9 cellular contexts compared by ENCODE assay signal in the genomic region with DNA sequence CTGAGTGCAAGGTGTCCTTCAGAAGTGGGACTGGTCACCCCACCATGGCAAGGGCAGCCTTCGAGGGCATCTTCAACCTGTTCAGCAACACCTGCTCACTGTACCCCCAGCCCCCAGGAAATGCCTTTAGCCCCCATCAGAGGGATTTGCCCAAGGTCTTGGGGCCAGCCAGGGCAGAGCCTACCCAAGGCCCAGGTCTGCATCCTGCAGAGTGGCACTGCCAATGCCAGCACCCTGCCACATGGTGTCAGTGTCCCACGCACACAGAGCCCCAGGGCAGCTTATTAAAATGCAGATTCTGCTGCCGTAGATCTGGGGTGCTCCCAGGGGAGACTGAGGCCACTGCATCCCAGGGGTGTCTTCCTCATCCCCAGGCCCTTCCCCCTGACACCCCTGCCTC.
DNase-seq lines count a peak whose midpoint lies in the region; TF ChIP-seq lines count a peak whose summit lies in the region.
"Had no signal": no experiment of that assay in that cellular context is flagged by ENCODE, and none has a peak within 500 bp of the region (broad histone marks: within the 10 kb centered on the region; RNA-seq: fewer than 3 reads in every experiment).

No MANE protein-coding gene starts in this region.

- H3K36me3 ChIP-seq in colonic mucosa, result no peaks in the 10 kb centered on the region
- no peaks in the 10 kb centered on the region for H3K36me3 ChIP-seq in CD8-positive, alpha-beta memory T cell (ENCODE audit: insufficient read depth, low read length)

- no peak overlapping the region for H3K27ac Mint-ChIP-seq in activated CD4-positive, alpha-beta T cell treated with anti-CD3 and anti-CD28 coated beads, Interleukin-2, amount 10 ng/mL, durations not matched to agents 24 days and 14 days
- no peak overlapping the region for H3K27ac Mint-ChIP-seq in endothelial cell (ENCODE audit: unreplicated experiment)
- peak overlapping the region in 2 of 8 donors; percentile 58 to 60 for H3K27ac Mint-ChIP-seq in CD8-positive, alpha-beta memory T cell

- H3K9me3 Mint-ChIP-seq in activated CD4-positive, alpha-beta T cell treated with anti-CD3 and anti-CD28 coated beads, Interleukin-2, amount 10 ng/mL, durations not matched to agents 24 days and 14 days, result no peaks in the 10 kb centered on the region
- no peaks in the 10 kb centered on the region for H3K9me3 Mint-ChIP-seq in endothelial cell (ENCODE audit: unreplicated experiment)
- peaks cover 0 to 2% (median 0%) of the 10 kb centered on the region in 5 donors for H3K9me3 Mint-ChIP-seq in CD8-positive, alpha-beta memory T cell

- H3K4me3 Mint-ChIP-seq in activated CD4-positive, alpha-beta T cell treated with anti-CD3 and anti-CD28 coated beads, Interleukin-2, amount 10 ng/mL, durations not matched to agents 24 days and 14 days, result no peak overlapping the region
- no peak overlapping the region for H3K4me3 Mint-ChIP-seq in endothelial cell (ENCODE audit: unreplicated experiment)
- no peak overlapping the region for H3K4me3 Mint-ChIP-seq in CD8-positive, alpha-beta memory T cell

- intact Hi-C loops in activated CD4-positive, alpha-beta T cell treated with anti-CD3 and anti-CD28 coated beads, Interleukin-2, amount 10 ng/mL, durations not matched to agents 24 days and 14 days (cut with micrococcal nuclease), result no loop called here
- intact Hi-C loops in colonic mucosa (cut with DNase I), result no loop called here

- no peaks in the 10 kb centered on the region for H3K4me1 Mint-ChIP-seq in activated CD4-positive, alpha-beta T cell treated with anti-CD3 and anti-CD28 coated beads, Interleukin-2, amount 10 ng/mL, durations not matched to agents 24 days and 14 days
- H3K4me1 Mint-ChIP-seq in endothelial cell (ENCODE audit: unreplicated experiment), result no peaks in the 10 kb centered on the region
- H3K4me1 Mint-ChIP-seq in CD8-positive, alpha-beta memory T cell, result peaks cover 0 to 16% (median 8%) of the 10 kb centered on the region in 3 donors

- CTCF ChIA-PET in CD8-positive, alpha-beta memory T cell (lab: Charles Lee), result no interaction called here

- no peak overlapping the region for H3K9ac ChIP-seq in colonic mucosa (ENCODE audit: low read depth in 2 of 2, low read length in 2 of 2)

- peak; percentile 64 for DNase-seq in activated CD4-positive, alpha-beta T cell treated with anti-CD3 and anti-CD28 coated beads, Interleukin-2, amount 10 ng/mL, durations not matched to agents 24 days and 14 days
- no peak for DNase-seq in activated CD4-positive, alpha-beta T cell treated with anti-CD3 and anti-CD28 coated beads, Interleukin-2, amount 50 U/mL, for 1 hour
- DNase-seq in M059J (ENCODE audit: low read depth) (peak; percentile 31), colonic mucosa (no peak), retinal pigment epithelial cell (ENCODE audit: low read depth) (no peak), NCI-H226 (no peak), endothelial cell (ENCODE audit: low spot score) (no peak)
- no peak for DNase-seq in CD8-positive, alpha-beta memory T cell

- POLR2A ChIA-PET in CD8-positive, alpha-beta memory T cell (lab: Charles Lee), result no interaction called here

- H3K36me3 Mint-ChIP-seq in activated CD4-positive, alpha-beta T cell treated with anti-CD3 and anti-CD28 coated beads, Interleukin-2, amount 10 ng/mL, durations not matched to agents 24 days and 14 days (ENCODE audit: low read depth), result no peaks in the 10 kb centered on the region
- H3K36me3 Mint-ChIP-seq in endothelial cell (ENCODE audit: low read depth, unreplicated experiment), result no peaks in the 10 kb centered on the region
- H3K36me3 Mint-ChIP-seq in CD8-positive, alpha-beta memory T cell, result peaks cover 0 to 2% (median 2%) of the 10 kb centered on the region in 3 donors

- H3K4me1 ChIP-seq in colonic mucosa, result no peaks in the 10 kb centered on the region
- no peaks in the 10 kb centered on the region for H3K4me1 ChIP-seq in CD8-positive, alpha-beta memory T cell (ENCODE audit: insufficient read depth, low read length)

- no peaks in the 10 kb centered on the region for H3K9me3 ChIP-seq in colonic mucosa
- H3K9me3 ChIP-seq in CD8-positive, alpha-beta memory T cell (ENCODE audit: low read length), result no peaks in the 10 kb centered on the region

- TF ChIP-seq CTCF in colonic mucosa (IDR thresholded peaks at IDR 0.05), result peak; percentile 24
- TF ChIP-seq CTCF in retinal pigment epithelial cell (conservative IDR thresholded peaks at IDR 0.05; ENCODE audit: low read depth, low read length), result peak; percentile 56
- TF ChIP-seq CTCF in endothelial cell (IDR thresholded peaks at IDR 0.05; ENCODE audit: unreplicated experiment), result no peak

- no peaks in the 10 kb centered on the region for H3K27me3 Mint-ChIP-seq in activated CD4-positive, alpha-beta T cell treated with anti-CD3 and anti-CD28 coated beads, Interleukin-2, amount 10 ng/mL, durations not matched to agents 24 days and 14 days
- H3K27me3 Mint-ChIP-seq in endothelial cell (ENCODE audit: unreplicated experiment), result peaks cover 20% of the 10 kb centered on the region
- H3K27me3 Mint-ChIP-seq in CD8-positive, alpha-beta memory T cell, result no peaks in the 10 kb centered on the region

- H3K4me3 ChIP-seq in colonic mucosa, result no peak overlapping the region
- H3K4me3 ChIP-seq in retinal pigment epithelial cell (ENCODE audit: low read length), result no peak overlapping the region
- H3K4me3 ChIP-seq in CD8-positive, alpha-beta memory T cell (ENCODE audit: low read length), result no peak overlapping the region
- H3K4me3 ChIP-seq: lung had no signal

- H3K27me3 ChIP-seq in colonic mucosa, result no peaks in the 10 kb centered on the region
- no peaks in the 10 kb centered on the region for H3K27me3 ChIP-seq in CD8-positive, alpha-beta memory T cell (ENCODE audit: insufficient read depth, low read length, poor library complexity, severe bottlenecking)

- H3K27ac ChIP-seq in colonic mucosa, result no peak overlapping the region
- H3K27ac ChIP-seq in CD8-positive, alpha-beta memory T cell (ENCODE audit: low read depth, low read length), result no peak overlapping the region

Comparison
In these comparisons a context has a peak if more than half of its experiments do, and no peak if none do; other contexts are left out.
1. DNase-seq: peak in activated CD4-positive, alpha-beta T cell treated with anti-CD3 and anti-CD28 coated beads, Interleukin-2, amount 10 ng/mL, durations not matched to agents 24 days and 14 days (single experiment) and M059J (single experiment); none in activated CD4-positive, alpha-beta T cell treated with anti-CD3 and anti-CD28 coated beads, Interleukin-2, amount 50 U/mL, for 1 hour (single experiment), colonic mucosa (single experiment), retinal pigment epithelial cell (single experiment), NCI-H226 (single experiment), endothelial cell (single experiment) and CD8-positive, alpha-beta memory T cell (0 of 5).